ENCODE assay signal across 19 cellular contexts in the genomic region with DNA sequence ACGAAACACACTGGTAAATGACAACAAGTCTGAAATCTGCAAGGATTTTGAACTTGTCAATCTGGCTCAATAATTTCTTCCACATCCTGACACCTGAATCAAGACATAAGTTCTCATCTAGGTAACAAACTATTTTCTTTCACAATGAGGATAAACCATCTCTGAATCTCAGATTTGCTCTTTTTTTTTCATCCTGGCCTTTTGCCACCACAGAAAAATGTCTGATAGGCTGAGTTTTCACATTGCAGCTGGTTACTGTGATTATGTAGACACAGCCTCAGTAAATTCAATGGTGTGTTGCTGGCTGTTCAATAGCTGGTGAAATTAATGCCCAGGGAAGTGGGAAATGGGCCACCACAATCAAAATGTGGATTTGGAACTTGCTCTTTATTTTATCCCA. TPM values are rescaled to one million over a fixed set of nuclear protein-coding genes. Genes with fewer than 3 reads are reported as not detected.
A peak's percentile ranks its signal among the peaks of the same experiment; 100 is the strongest.
DNase-seq lines count a peak whose midpoint lies in the region; ATAC-seq and TF ChIP-seq lines count a peak whose summit lies in the region.
"Had no signal": no experiment of that assay in that cellular context is flagged by ENCODE, and none has a peak within 500 bp of the region (broad histone marks: within the 10 kb centered on the region; RNA-seq: fewer than 3 reads in every experiment).

No MANE protein-coding gene starts in this region.

- H3K9me3 Mint-ChIP-seq in Calu3 (ENCODE audit: low read depth, unreplicated experiment) (no peaks in the 10 kb centered on the region), osteocyte (ENCODE audit: unreplicated experiment) (no peaks in the 10 kb centered on the region)
- peaks cover 0 to 2% (median 0%) of the 10 kb centered on the region in 8 donors for H3K9me3 Mint-ChIP-seq in CD4-positive, alpha-beta memory T cell
- H3K9me3 Mint-ChIP-seq: activated T-helper 2 cell treated with anti-CD3 and anti-CD28 coated beads, Interferon-gamma antibody, Interleukin-2, Interleukin-4, amounts not matched to agents 10 μg/mL and 5 μg/mL and 100 μg/mL, durations not matched to agents 14 hours and 24 hours and 36 hours; stimulated activated naive CD8-positive, alpha-beta T cell treated with anti-CD3 and anti-CD28 coated beads, Interleukin-15, amount 100 ng/mL, for 72 hours had no signal

- H3K36me3 ChIP-seq in adipocyte (ENCODE audit: control insufficient read depth, insufficient read depth, low read length, severe bottlenecking) (no peaks in the 10 kb centered on the region), right atrium auricular region (no peaks in the 10 kb centered on the region)
- no peaks in the 10 kb centered on the region for H3K36me3 ChIP-seq in CD4-positive, alpha-beta memory T cell (ENCODE audit: insufficient read depth, low read length)
- H3K36me3 ChIP-seq: BLaER1, upper lobe of left lung had no signal

- POLR2A ChIA-PET in CD4-positive, alpha-beta memory T cell (lab: Charles Lee; ENCODE audit: partially characterized antibody): no interaction called here

- H3K9me3 ChIP-seq in adipocyte (ENCODE audit: control insufficient read depth, low read length) (no peaks in the 10 kb centered on the region), right atrium auricular region (no peaks in the 10 kb centered on the region)
- no peaks in the 10 kb centered on the region for H3K9me3 ChIP-seq in CD4-positive, alpha-beta memory T cell (ENCODE audit: control insufficient read depth in 1 of 2, low read length in 2 of 2)
- H3K9me3 ChIP-seq: BLaER1, Caco-2, upper lobe of left lung had no signal

- H3K27me3 Mint-ChIP-seq in Calu3 (ENCODE audit: unreplicated experiment): no peaks in the 10 kb centered on the region
- H3K27me3 Mint-ChIP-seq in osteocyte (ENCODE audit: unreplicated experiment): no peaks in the 10 kb centered on the region
- peaks cover 45 to 52% of the 10 kb centered on the region in 2 donors for H3K27me3 Mint-ChIP-seq in CD4-positive, alpha-beta memory T cell

- no peak for ATAC-seq in GM21825 (IDR thresholded peaks at IDR 0.05; ENCODE audit: unreplicated experiment)
- ATAC-seq: stimulated activated naive CD8-positive, alpha-beta T cell treated with anti-CD3 and anti-CD28 coated beads, Interleukin-15, amount 100 ng/mL, for 72 hours; T-helper 17 cell had no signal

- no peak overlapping the region for H3K27ac ChIP-seq in right atrium auricular region
- no peak overlapping the region for H3K27ac ChIP-seq in CD4-positive, alpha-beta memory T cell (ENCODE audit: low read depth, low read length)
- H3K27ac ChIP-seq: BLaER1 had no signal

- BruUV-seq in Calu3 (replicated peaks; lab: Mats Ljungman, UMichigan): no TSS peak

- CTCF ChIA-PET in Calu3 (lab: Charles Lee): interaction anchor here (0.7 to 1.6 kb wide), 6 partner anchors 34 to 398 kb away, joined by 3 to 6 read pairs (median 3); no protein-coding TSS in a partner anchor
- CTCF ChIA-PET in CD4-positive, alpha-beta memory T cell (lab: Charles Lee; ENCODE audit: partially characterized antibody): interaction anchor here (2.2 kb wide), 1 partner anchor 757 kb away, joined by 7 read pairs; no protein-coding TSS in a partner anchor

- peaks cover 81% of the 10 kb centered on the region for H3K4me1 ChIP-seq in adipocyte (ENCODE audit: control insufficient read depth, insufficient read depth, low read length)
- peaks cover 0 to 26% of the 10 kb centered on the region in 2 donors for H3K4me1 ChIP-seq in right atrium auricular region
- H3K4me1 ChIP-seq in CD4-positive, alpha-beta memory T cell (ENCODE audit: insufficient read depth, low read length): peaks cover 5% of the 10 kb centered on the region
- H3K4me1 ChIP-seq: BLaER1, Caco-2 had no signal

- H3K27ac Mint-ChIP-seq in Calu3 (ENCODE audit: unreplicated experiment) (peak overlapping the region; percentile 91), osteocyte (ENCODE audit: unreplicated experiment) (peak overlapping the region; percentile 74)
- no peak overlapping the region for H3K27ac Mint-ChIP-seq in CD4-positive, alpha-beta memory T cell
- H3K27ac Mint-ChIP-seq: activated T-helper 2 cell treated with anti-CD3 and anti-CD28 coated beads, Interferon-gamma antibody, Interleukin-2, Interleukin-4, amounts not matched to agents 10 μg/mL and 5 μg/mL and 100 μg/mL, durations not matched to agents 14 hours and 24 hours and 36 hours; stimulated activated naive CD8-positive, alpha-beta T cell treated with anti-CD3 and anti-CD28 coated beads, Interleukin-15, amount 100 ng/mL, for 72 hours; T-helper 17 cell had no signal

- H3K36me3 Mint-ChIP-seq in Calu3 (ENCODE audit: insufficient read depth, unreplicated experiment): peaks cover 25% of the 10 kb centered on the region
- no peaks in the 10 kb centered on the region for H3K36me3 Mint-ChIP-seq in osteocyte (ENCODE audit: unreplicated experiment)
- H3K36me3 Mint-ChIP-seq in CD4-positive, alpha-beta memory T cell: no peaks in the 10 kb centered on the region

- H3K4me3 ChIP-seq in adipocyte (ENCODE audit: low read length): no peak overlapping the region
- no peak overlapping the region for H3K4me3 ChIP-seq in fibroblast of pulmonary artery (replicated peaks; ENCODE audit: low read depth, low read length)
- H3K4me3 ChIP-seq in right atrium auricular region: no peak overlapping the region
- no peak overlapping the region for H3K4me3 ChIP-seq in CD4-positive, alpha-beta memory T cell (ENCODE audit: low read length in 2 of 2)
- H3K4me3 ChIP-seq: BLaER1, upper lobe of left lung had no signal

- H3K27me3 ChIP-seq in adipocyte (replicated peaks; ENCODE audit: control insufficient read depth, insufficient read depth, low read length) (no peaks in the 10 kb centered on the region), right atrium auricular region (no peaks in the 10 kb centered on the region)
- peaks cover 17% of the 10 kb centered on the region for H3K27me3 ChIP-seq in CD4-positive, alpha-beta memory T cell (ENCODE audit: insufficient read depth, low read length)

- H3K4me1 Mint-ChIP-seq in Calu3 (ENCODE audit: low read depth, unreplicated experiment): peaks cover 89% of the 10 kb centered on the region
- H3K4me1 Mint-ChIP-seq in osteocyte (ENCODE audit: unreplicated experiment): peaks cover 65% of the 10 kb centered on the region
- peaks cover 7 to 16% (median 11%) of the 10 kb centered on the region in 4 donors for H3K4me1 Mint-ChIP-seq in CD4-positive, alpha-beta memory T cell

- TF ChIP-seq CTCF in Calu3 (IDR thresholded peaks at IDR 0.05; ENCODE audit: unreplicated experiment) (no peak), fibroblast of pulmonary artery (IDR thresholded peaks at IDR 0.05; ENCODE audit: low read length, missing control alignments) (no peak), osteocyte (IDR thresholded peaks at IDR 0.05) (no peak), right atrium auricular region (IDR thresholded peaks at IDR 0.05) (no peak)

- intact Hi-C loops in Calu3 (cut with micrococcal nuclease; ENCODE audit: unreplicated experiment): loop anchor here (2.0 to 10.0 kb wide), 5 partner anchors 331 to 579 kb away; partner anchors contain the start of gene IL12B
- intact Hi-C loops in CD4-positive, alpha-beta memory T cell (cut with micrococcal nuclease): no loop called here

- peak overlapping the region; percentile 32 for H3K9ac ChIP-seq in adipocyte (ENCODE audit: low read length)
- H3K9ac ChIP-seq: BLaER1 had no signal

- no peak for DNase-seq in Calu3
- peak; percentile 49 for DNase-seq in adipocyte (ENCODE audit: low read depth)
- DNase-seq in fibroblast of pulmonary artery (ENCODE audit: low read depth): peak; percentile 50
- DNase-seq in osteocyte (ENCODE audit: extremely low spot score, unreplicated experiment): no peak
- DNase-seq in right atrium auricular region (ENCODE audit: low spot score): no peak
- DNase-seq in CD4-positive, alpha-beta memory T cell: no peak
- DNase-seq in NCI-H774 (lab: John Stamatoyannopoulos, UW): no peak
- DNase-seq: activated CD8-positive, alpha-beta memory T cell treated with anti-CD3 and anti-CD28 coated beads, Interleukin-2, amount 50 U/mL, for 48 hours; Caco-2; hippocampal formation; NCI-H1694 treated with DMSO at 0.1 percent for 48 hours; NCI-H345; stimulated activated naive CD8-positive, alpha-beta T cell treated with anti-CD3 and anti-CD28 coated beads, Interleukin-15, amount 100 ng/mL, for 72 hours; T-helper 17 cell; upper lobe of left lung had no signal

- H3K4me3 Mint-ChIP-seq in Calu3 (ENCODE audit: low read depth, unreplicated experiment) (peak overlapping the region; percentile 21), osteocyte (ENCODE audit: unreplicated experiment) (no peak overlapping the region)
- H3K4me3 Mint-ChIP-seq in CD4-positive, alpha-beta memory T cell: no peak overlapping the region
- H3K4me3 Mint-ChIP-seq: stimulated activated naive CD8-positive, alpha-beta T cell treated with anti-CD3 and anti-CD28 coated beads, Interleukin-15, amount 100 ng/mL, for 72 hours; T-helper 17 cell had no signal

RNA-seq across cellular contexts. Expression of gene ADRA1B, which starts 2.8 kb away (rescaled TPM):
- 3.7 and 10.9 TPM in 2 replicates for total RNA-seq in Calu3 (2022)
- total RNA-seq in osteocyte: 4.0 and 4.6 TPM in 2 replicates
- 1 to 10 TPM; 3.4 to 3.5 TPM for total RNA-seq in right atrium auricular region
- not detected for total RNA-seq in CD4-positive, alpha-beta memory T cell
- polyA plus RNA-seq in CD4-positive, alpha-beta memory T cell: not detected
- total RNA-seq: activated T-helper 2 cell treated with anti-CD3 and anti-CD28 coated beads, Interferon-gamma antibody, Interleukin-2, Interleukin-4, amounts not matched to agents 10 μg/mL and 5 μg/mL and 100 μg/mL, durations not matched to agents 14 hours and 24 hours and 36 hours; Caco-2; SK-MEL-5; T-helper 17 cell had no signal

Comparison
In these comparisons a context has a peak if more than half of its experiments do, and no peak if none do; other contexts are left out.
1. DNase-seq: peak in adipocyte (single experiment) and fibroblast of pulmonary artery (single experiment); none in Calu3 (single experiment), osteocyte (single experiment), right atrium auricular region (single experiment), CD4-positive, alpha-beta memory T cell (0 of 5) and NCI-H774 (single experiment).
2. H3K27ac Mint-ChIP-seq: peak in Calu3 (single experiment) and osteocyte (single experiment); none in CD4-positive, alpha-beta memory T cell (0 of 7).